20 cellular contexts compared by ENCODE assay signal in genomic region chr21:42366292-42367010, GRCh38. TPM values are rescaled to one million over a fixed set of nuclear protein-coding genes. Genes with fewer than 3 reads are reported as not detected.
DNase-seq lines count a peak whose midpoint lies in the region; ATAC-seq, FAIRE-seq and TF ChIP-seq lines count a peak whose summit lies in the region.
"Had no signal": no experiment of that assay in that cellular context is flagged by ENCODE, and none has a peak within 500 bp of the region (broad histone marks: within the 10 kb centered on the region; RNA-seq: fewer than 3 reads in every experiment).

TFF1 (minus strand) TSS chr21:42366535; CDS start chr21:42366495, 40 bp downstream.

- peaks cover 4% of the 10 kb centered on the region for H3K36me3 Mint-ChIP-seq in endothelial cell (ENCODE audit: low read depth, unreplicated experiment)
- H3K36me3 Mint-ChIP-seq in stimulated activated effector memory CD8-positive, alpha-beta T cell treated with anti-CD3 and anti-CD28 coated beads, Interleukin-12 subunit alpha, Interleukin-12 subunit beta, amount 100 ng/mL, for 72 hours, result peaks cover 14% of the 10 kb centered on the region
- H3K36me3 Mint-ChIP-seq in activated naive CD4-positive, alpha-beta T cell treated with anti-CD3 and anti-CD28 coated beads, Interleukin-2, amount 10 ng/mL, durations not matched to agents 7 days and 5 days, result no peaks in the 10 kb centered on the region
- H3K36me3 Mint-ChIP-seq: stimulated activated memory B cell treated with anti-CD40 and anti-IgM and Interleukin-4, amounts not matched to agents 10 μg/mL and 1 μg/mL and 100 μg/mL, for 72 hours had no signal

- no TSS peak for BruUV-seq in Panc1 (replicated peaks; lab: Mats Ljungman, UMichigan)

- H3K27me3 ChIP-seq in Panc1 (ENCODE audit: control insufficient read depth, insufficient read depth, low read length), result no peaks in the 10 kb centered on the region
- H3K27me3 ChIP-seq: vagina had no signal

- H3K4me1 ChIP-seq in Panc1 (ENCODE audit: control insufficient read depth, insufficient read depth, low read length), result no peaks in the 10 kb centered on the region; the same call in 1 of the 2 replicates
- H3K4me1 ChIP-seq: vagina had no signal

- H3K36me3 ChIP-seq in Panc1 (ENCODE audit: control insufficient read depth, insufficient read depth, low read length), result no peaks in the 10 kb centered on the region
- H3K36me3 ChIP-seq: vagina had no signal

- no peaks in the 10 kb centered on the region for H3K9me3 Mint-ChIP-seq in endothelial cell (ENCODE audit: unreplicated experiment)
- no peaks in the 10 kb centered on the region for H3K9me3 Mint-ChIP-seq in stimulated activated effector memory CD8-positive, alpha-beta T cell treated with anti-CD3 and anti-CD28 coated beads, Interleukin-12 subunit alpha, Interleukin-12 subunit beta, amount 100 ng/mL, for 72 hours
- H3K9me3 Mint-ChIP-seq in activated naive CD4-positive, alpha-beta T cell treated with anti-CD3 and anti-CD28 coated beads, Interleukin-2, amount 10 ng/mL, durations not matched to agents 7 days and 5 days, result no peaks in the 10 kb centered on the region
- H3K9me3 Mint-ChIP-seq: activated T-cell treated with anti-CD3 and anti-CD28 coated beads, Interleukin-2, amount 50 U/mL, for 4 hours; stimulated activated memory B cell treated with anti-CD40 and anti-IgM and Interleukin-4, amounts not matched to agents 10 μg/mL and 1 μg/mL and 100 μg/mL, for 72 hours had no signal

- ATAC-seq in Panc1 (peak; percentile 74), GM21825 (IDR thresholded peaks at IDR 0.05; ENCODE audit: unreplicated experiment) (no peak)
- ATAC-seq in stimulated activated effector memory CD8-positive, alpha-beta T cell treated with anti-CD3 and anti-CD28 coated beads, Interleukin-12 subunit alpha, Interleukin-12 subunit beta, amount 100 ng/mL, for 72 hours, result no peak
- ATAC-seq: activated T-cell treated with anti-CD3 and anti-CD28 coated beads, Interleukin-2, amount 50 U/mL, for 4 hours; left ventricle myocardium superior; stimulated activated memory B cell treated with anti-CD40 and anti-IgM and Interleukin-4, amounts not matched to agents 10 μg/mL and 1 μg/mL and 100 μg/mL, for 72 hours had no signal

- no peak for FAIRE-seq in H54 (lab: Jason Lieb, UNC)
- FAIRE-seq: colon had no signal

- POLR2A ChIA-PET in Panc1 (lab: Charles Lee), result no interaction called here

- no peak within 1 kb of the TSS for H3K4me3 Mint-ChIP-seq in endothelial cell (ENCODE audit: unreplicated experiment)
- no peak within 1 kb of the TSS for H3K4me3 Mint-ChIP-seq in stimulated activated effector memory CD8-positive, alpha-beta T cell treated with anti-CD3 and anti-CD28 coated beads, Interleukin-12 subunit alpha, Interleukin-12 subunit beta, amount 100 ng/mL, for 72 hours
- H3K4me3 Mint-ChIP-seq in activated naive CD4-positive, alpha-beta T cell treated with anti-CD3 and anti-CD28 coated beads, Interleukin-2, amount 10 ng/mL, durations not matched to agents 7 days and 5 days, result no peak within 1 kb of the TSS
- H3K4me3 Mint-ChIP-seq: activated T-cell treated with anti-CD3 and anti-CD28 coated beads, Interleukin-2, amount 50 U/mL, for 4 hours; stimulated activated memory B cell treated with anti-CD40 and anti-IgM and Interleukin-4, amounts not matched to agents 10 μg/mL and 1 μg/mL and 100 μg/mL, for 72 hours had no signal

- no peak within 1 kb of the TSS for H3K4me3 ChIP-seq in Panc1 (ENCODE audit: low read depth in 2 of 2, low read length in 2 of 2)
- H3K4me3 ChIP-seq: vagina had no signal

- DNase-seq in H54 (ENCODE audit: insufficient read length, low spot score) (peak; percentile 61), Panc1 (ENCODE audit: low read depth, low spot score) (peak; percentile 27), endothelial cell (ENCODE audit: low spot score) (no peak), epidermal melanocyte (ENCODE audit: insufficient read length, low spot score) (no peak)
- no peak for DNase-seq in stimulated activated effector memory CD8-positive, alpha-beta T cell treated with anti-CD3 and anti-CD28 coated beads, Interleukin-12 subunit alpha, Interleukin-12 subunit beta, amount 100 ng/mL, for 72 hours (ENCODE audit: low spot score in 2 of 2)
- no peak for DNase-seq in activated naive CD4-positive, alpha-beta T cell treated with anti-CD3 and anti-CD28 coated beads, Interleukin-2, amount 10 ng/mL, durations not matched to agents 7 days and 5 days
- DNase-seq: activated CD4-positive, alpha-beta T cell treated with anti-CD3 and anti-CD28 coated beads for 48 hours; activated T-cell treated with anti-CD3 and anti-CD28 coated beads, Interleukin-2, amount 50 U/mL, for 4 hours; HCEC 1CT; left ventricle myocardium superior; MM.1S; right cardiac atrium; stimulated activated CD4-positive, alpha-beta T cell treated with anti-CD3 and anti-CD28 coated beads, Interleukin-4, amount 100 ng/mL, for 4 hours; T-helper 1 cell had no signal

- CTCF ChIA-PET in Panc1 (lab: Charles Lee), result no interaction called here
- CTCF ChIA-PET in activated naive CD4-positive, alpha-beta T cell treated with anti-CD3 and anti-CD28 coated beads, Interleukin-2, amount 10 ng/mL, durations not matched to agents 7 days and 5 days (lab: Charles Lee), result interaction anchor here (2.3 kb wide), 1 partner anchor 15 kb away, joined by 7 read pairs; no protein-coding TSS in a partner anchor

- TF ChIP-seq CTCF in Panc1 (IDR thresholded peaks at IDR 0.05) (no peak), endothelial cell (IDR thresholded peaks at IDR 0.05; ENCODE audit: unreplicated experiment) (no peak)

- peak within 1 kb of the TSS; percentile 52 for H3K27ac Mint-ChIP-seq in endothelial cell (ENCODE audit: unreplicated experiment)
- H3K27ac Mint-ChIP-seq in stimulated activated effector memory CD8-positive, alpha-beta T cell treated with anti-CD3 and anti-CD28 coated beads, Interleukin-12 subunit alpha, Interleukin-12 subunit beta, amount 100 ng/mL, for 72 hours, result peak within 1 kb of the TSS; percentile 70
- H3K27ac Mint-ChIP-seq in activated naive CD4-positive, alpha-beta T cell treated with anti-CD3 and anti-CD28 coated beads, Interleukin-2, amount 10 ng/mL, durations not matched to agents 7 days and 5 days, result no peak within 1 kb of the TSS
- H3K27ac Mint-ChIP-seq: stimulated activated memory B cell treated with anti-CD40 and anti-IgM and Interleukin-4, amounts not matched to agents 10 μg/mL and 1 μg/mL and 100 μg/mL, for 72 hours had no signal

- no peak for TF ChIP-seq POLR2A in H54 (IDR thresholded peaks at IDR 0.05; ENCODE audit: low read depth, low read length)

- in situ Hi-C loops in Panc1 (cut with HindIII; ENCODE audit: low pct_unique_long_range_greater_than_20kb, low sequenced_read_pairs), result no loop called here

- no peaks in the 10 kb centered on the region for H3K9me3 ChIP-seq in Panc1 (ENCODE audit: control insufficient read depth, insufficient read depth, low read depth, low read length)
- H3K9me3 ChIP-seq: vagina had no signal

- H3K4me1 Mint-ChIP-seq in endothelial cell (ENCODE audit: unreplicated experiment), result peaks cover 3% of the 10 kb centered on the region
- peaks cover 28% of the 10 kb centered on the region for H3K4me1 Mint-ChIP-seq in stimulated activated effector memory CD8-positive, alpha-beta T cell treated with anti-CD3 and anti-CD28 coated beads, Interleukin-12 subunit alpha, Interleukin-12 subunit beta, amount 100 ng/mL, for 72 hours
- H3K4me1 Mint-ChIP-seq in activated naive CD4-positive, alpha-beta T cell treated with anti-CD3 and anti-CD28 coated beads, Interleukin-2, amount 10 ng/mL, durations not matched to agents 7 days and 5 days, result peaks cover 8% of the 10 kb centered on the region

- no peak within 1 kb of the TSS for H3K27ac ChIP-seq in Panc1 (ENCODE audit: low read length)
- H3K27ac ChIP-seq: HL-60, vagina had no signal

- H3K27me3 Mint-ChIP-seq in endothelial cell (ENCODE audit: unreplicated experiment), result peaks cover 8% of the 10 kb centered on the region
- H3K27me3 Mint-ChIP-seq in activated naive CD4-positive, alpha-beta T cell treated with anti-CD3 and anti-CD28 coated beads, Interleukin-2, amount 10 ng/mL, durations not matched to agents 7 days and 5 days, result peaks cover 46% of the 10 kb centered on the region

- intact Hi-C loops in Panc1 (cut with micrococcal nuclease; ENCODE audit: unreplicated experiment), result no loop called here

RNA-seq across cellular contexts. Expression of gene TFF1, which starts in this region (rescaled TPM):
- 0.36 TPM for total RNA-seq in Panc1 (2021; ENCODE audit: unreplicated experiment)
- 1.4 TPM for polyA plus RNA-seq in Panc1 (2012; ENCODE audit: insufficient read length)
- total RNA-seq in endothelial cell (ENCODE audit: unreplicated experiment), result not detected
- total RNA-seq: left ventricle myocardium superior, right cardiac atrium, vagina had no signal
- polyA plus RNA-seq: neural cell, right cardiac atrium had no signal

Comparison
In these comparisons a context has a peak if more than half of its experiments do, and no peak if none do; other contexts are left out.
1. DNase-seq: peak in H54 (single experiment) and Panc1 (single experiment); none in endothelial cell (single experiment), stimulated activated effector memory CD8-positive, alpha-beta T cell treated with anti-CD3 and anti-CD28 coated beads, Interleukin-12 subunit alpha, Interleukin-12 subunit beta, amount 100 ng/mL, for 72 hours (0 of 2), epidermal melanocyte (single experiment) and activated naive CD4-positive, alpha-beta T cell treated with anti-CD3 and anti-CD28 coated beads, Interleukin-2, amount 10 ng/mL, durations not matched to agents 7 days and 5 days (single experiment).